1 cellular context compared by ENCODE assay signal in the genomic region with DNA sequence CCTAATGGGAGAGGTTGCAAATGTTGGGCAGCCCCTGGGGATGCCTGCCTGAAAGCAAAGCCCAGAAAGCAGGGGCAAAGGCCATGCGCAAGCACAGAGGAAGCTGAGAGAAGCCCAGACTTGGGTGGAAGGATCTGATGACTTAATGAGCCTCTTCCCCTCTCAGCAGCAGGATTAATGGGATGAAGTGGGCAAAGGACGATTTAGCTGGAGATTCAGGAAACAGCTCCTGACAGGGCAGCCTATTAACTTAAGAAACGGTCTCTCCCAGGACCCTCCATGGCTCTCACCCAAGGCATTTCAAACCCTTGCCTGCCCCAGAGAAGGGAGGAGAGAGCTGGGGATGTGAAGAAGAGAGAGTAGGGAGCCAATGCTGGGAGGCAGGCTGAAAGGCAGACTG.
TF ChIP-seq lines count a peak whose summit lies in the region.

No MANE protein-coding gene starts in this region.

TF ChIP-seq in IMR-90, 13 proteins besides CTCF, POLR2A, EP300 and RAD21:
- no peak for TF ChIP-seq NFE2L2 (IDR thresholded peaks at IDR 0.05; ENCODE audit: low read depth, low read length)
- TF ChIP-seq, protein P1, sequence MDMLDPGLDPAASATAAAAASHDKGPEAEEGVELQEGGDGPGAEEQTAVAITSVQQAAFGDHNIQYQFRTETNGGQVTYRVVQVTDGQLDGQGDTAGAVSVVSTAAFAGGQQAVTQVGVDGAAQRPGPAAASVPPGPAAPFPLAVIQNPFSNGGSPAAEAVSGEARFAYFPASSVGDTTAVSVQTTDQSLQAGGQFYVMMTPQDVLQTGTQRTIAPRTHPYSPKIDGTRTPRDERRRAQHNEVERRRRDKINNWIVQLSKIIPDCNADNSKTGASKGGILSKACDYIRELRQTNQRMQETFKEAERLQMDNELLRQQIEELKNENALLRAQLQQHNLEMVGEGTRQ (IDR thresholded peaks at IDR 0.05; ENCODE audit: low read depth, low read length), result no peak
- TF ChIP-seq CEBPB (IDR thresholded peaks at IDR 0.05; ENCODE audit: low read depth, low read length), result no peak
- TF ChIP-seq MAZ (IDR thresholded peaks at IDR 0.05; ENCODE audit: borderline replicate concordance, low read depth, low read length), result no peak
- TF ChIP-seq RFX5 (IDR thresholded peaks at IDR 0.05; ENCODE audit: low read depth, low read length), result no peak
- TF ChIP-seq SMC3 (IDR thresholded peaks at IDR 0.05; ENCODE audit: low read depth, low read length), result no peak
- TF ChIP-seq CHD1 (IDR thresholded peaks at IDR 0.05; ENCODE audit: low read depth, low read length), result no peak
- TF ChIP-seq RCOR1 (IDR thresholded peaks at IDR 0.05; ENCODE audit: insufficient replicate concordance, low read length), result no peak
- no peak for TF ChIP-seq FOS (IDR thresholded peaks at IDR 0.05; ENCODE audit: low read depth, low read length)
- no peak for TF ChIP-seq BHLHE40 (IDR thresholded peaks at IDR 0.05; ENCODE audit: low read depth, low read length)
- no peak for TF ChIP-seq MXI1 (IDR thresholded peaks at IDR 0.05; ENCODE audit: borderline replicate concordance, low read depth, low read length)
- TF ChIP-seq, protein P2, sequence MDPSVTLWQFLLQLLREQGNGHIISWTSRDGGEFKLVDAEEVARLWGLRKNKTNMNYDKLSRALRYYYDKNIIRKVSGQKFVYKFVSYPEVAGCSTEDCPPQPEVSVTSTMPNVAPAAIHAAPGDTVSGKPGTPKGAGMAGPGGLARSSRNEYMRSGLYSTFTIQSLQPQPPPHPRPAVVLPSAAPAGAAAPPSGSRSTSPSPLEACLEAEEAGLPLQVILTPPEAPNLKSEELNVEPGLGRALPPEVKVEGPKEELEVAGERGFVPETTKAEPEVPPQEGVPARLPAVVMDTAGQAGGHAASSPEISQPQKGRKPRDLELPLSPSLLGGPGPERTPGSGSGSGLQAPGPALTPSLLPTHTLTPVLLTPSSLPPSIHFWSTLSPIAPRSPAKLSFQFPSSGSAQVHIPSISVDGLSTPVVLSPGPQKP (IDR thresholded peaks at IDR 0.05; ENCODE audit: borderline replicate concordance, low read depth, low read length), result no peak
- TF ChIP-seq MAFK (IDR thresholded peaks at IDR 0.05; ENCODE audit: low read depth, low read length), result no peak
TF ChIP-seq in IMR-90: peak in this region for 0.
